Comparison of ENCODE assay signal across 15 cellular contexts in the genomic region with DNA sequence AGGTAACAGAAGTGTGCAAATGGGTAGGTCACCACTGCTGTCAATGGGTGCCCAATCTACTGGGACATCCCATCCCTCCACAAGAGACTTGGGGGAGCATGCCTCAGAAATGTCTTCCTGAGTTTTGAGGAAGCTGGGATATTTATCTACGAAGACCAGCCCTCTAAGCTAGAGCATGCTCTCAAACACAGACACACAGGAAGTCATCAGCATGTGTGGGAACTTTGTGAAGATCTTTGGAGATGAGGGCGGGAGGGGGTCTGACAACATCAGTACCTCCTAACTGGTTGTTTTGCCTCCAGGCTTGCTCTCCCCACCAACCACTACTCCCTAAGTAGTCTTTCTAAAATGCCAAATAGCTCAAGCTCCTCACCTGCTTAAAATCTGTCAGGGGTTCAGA.
"Had no signal": no experiment of that assay in that cellular context is flagged by ENCODE, and none has a peak within 500 bp of the region (broad histone marks: within the 10 kb centered on the region; RNA-seq: fewer than 3 reads in every experiment).

No MANE protein-coding gene starts in this region.

- FAIRE-seq: endothelial cell of umbilical vein, kidney had no signal

- H3K27me3 ChIP-seq: left lung, suprapubic skin had no signal

- ATAC-seq: left lung; natural killer cell treated with Interleukin-12 subunit alpha and Interleukin-12 subunit beta and Interleukin-15 and Interleukin-18, amount 100 ng/mL, for 72 hours had no signal

- H3K4me3 ChIP-seq: left lung, suprapubic skin had no signal

- H3K9me3 ChIP-seq: left lung, suprapubic skin had no signal

- H3K36me3 ChIP-seq: left lung, suprapubic skin had no signal

- DNase-seq: activated CD4-positive, alpha-beta T cell treated with anti-CD3 and anti-CD28 coated beads, Interleukin-2, amount 10 ng/mL, durations not matched to agents 7 days and 5 days; activated naive CD8-positive, alpha-beta T cell treated with anti-CD3 and anti-CD28 coated beads for 36 hours; amygdala; cortex of kidney; effector CD8-positive, alpha-beta T cell; foreskin fibroblast; hypothalamus; kidney; nucleus accumbens; stimulated activated CD4-positive, alpha-beta T cell treated with anti-CD3 and anti-CD28 coated beads, Interleukin-2, amount 100 ng/mL, for 48 hours; trophoblast cell had no signal

- H3K27ac ChIP-seq: left lung, suprapubic skin had no signal
